In genomic region chr13:21399741-21400140, GRCh38 we compare ENCODE assay signal across 15 cellular contexts. TPM values are rescaled to one million over a fixed set of nuclear protein-coding genes. Genes with fewer than 3 reads are reported as not detected.
A peak's percentile ranks its signal among the peaks of the same experiment; 100 is the strongest.
DNase-seq lines count a peak whose midpoint lies in the region; ATAC-seq and TF ChIP-seq lines count a peak whose summit lies in the region.
"Had no signal": no experiment of that assay in that cellular context is flagged by ENCODE, and none has a peak within 500 bp of the region (broad histone marks: within the 10 kb centered on the region; RNA-seq: fewer than 3 reads in every experiment).

No MANE protein-coding gene starts in this region.

- POLR2A ChIA-PET in naive thymus-derived CD8-positive, alpha-beta T cell (lab: Charles Lee): interaction anchor here (1.2 to 2.8 kb wide), 2 partner anchors 59 kb away, joined by 4 to 11 read pairs; partner anchors contain the start of gene ZDHHC20

- intact Hi-C loops in activated T-helper 2 cell treated with anti-CD3 and anti-CD28 coated beads, Interferon-gamma antibody, Interleukin-2, Interleukin-4, amounts not matched to agents 10 μg/mL and 5 μg/mL and 100 μg/mL, durations not matched to agents 14 hours and 24 hours and 36 hours (cut with micrococcal nuclease): loop anchor here (5.0 kb wide), 1 partner anchor 38 kb away; no protein-coding TSS in a partner anchor
- intact Hi-C loops in cardiac septum (cut with DNase I): no loop called here

- H3K36me3 Mint-ChIP-seq in activated T-helper 2 cell treated with anti-CD3 and anti-CD28 coated beads, Interferon-gamma antibody, Interleukin-2, Interleukin-4, amounts not matched to agents 10 μg/mL and 5 μg/mL and 100 μg/mL, durations not matched to agents 14 hours and 24 hours and 36 hours (ENCODE audit: low read depth): peaks cover 66% of the 10 kb centered on the region
- H3K36me3 Mint-ChIP-seq in naive thymus-derived CD8-positive, alpha-beta T cell: peaks cover 0 to 49% (median 20%) of the 10 kb centered on the region in 3 donors

- TF ChIP-seq CTCF in Peyer's patch (IDR thresholded peaks at IDR 0.05): no peak

- H3K27ac ChIP-seq in Peyer's patch: no peak overlapping the region

- H3K4me3 Mint-ChIP-seq in activated T-helper 2 cell treated with anti-CD3 and anti-CD28 coated beads, Interferon-gamma antibody, Interleukin-2, Interleukin-4, amounts not matched to agents 10 μg/mL and 5 μg/mL and 100 μg/mL, durations not matched to agents 14 hours and 24 hours and 36 hours (ENCODE audit: low read depth): peak overlapping the region; percentile 26
- peak overlapping the region; percentile 36 to 74 (median 64) for H3K4me3 Mint-ChIP-seq in naive thymus-derived CD8-positive, alpha-beta T cell
- H3K4me3 Mint-ChIP-seq: H9; stimulated activated memory B cell treated with anti-CD40 and anti-IgM and Interleukin-4, amounts not matched to agents 10 μg/mL and 1 μg/mL and 100 μg/mL, for 72 hours had no signal

- ATAC-seq in naive thymus-derived CD8-positive, alpha-beta T cell: peak; percentile 83
- no peak for ATAC-seq in HG02840 (IDR thresholded peaks at IDR 0.05; ENCODE audit: low FRiP score, unreplicated experiment)
- ATAC-seq: left lung; stimulated activated memory B cell treated with anti-CD40 and anti-IgM and Interleukin-4, amounts not matched to agents 10 μg/mL and 1 μg/mL and 100 μg/mL, for 72 hours had no signal

- TF ChIP-seq POLR2A in Peyer's patch (IDR thresholded peaks at IDR 0.05): no peak

- no peaks in the 10 kb centered on the region for H3K9me3 ChIP-seq in Peyer's patch
- H3K9me3 ChIP-seq: left lung had no signal

- peaks cover 39% of the 10 kb centered on the region for H3K4me1 Mint-ChIP-seq in activated T-helper 2 cell treated with anti-CD3 and anti-CD28 coated beads, Interferon-gamma antibody, Interleukin-2, Interleukin-4, amounts not matched to agents 10 μg/mL and 5 μg/mL and 100 μg/mL, durations not matched to agents 14 hours and 24 hours and 36 hours (ENCODE audit: low read depth)
- peaks cover 14 to 60% (median 53%) of the 10 kb centered on the region in 4 donors for H3K4me1 Mint-ChIP-seq in naive thymus-derived CD8-positive, alpha-beta T cell
- H3K4me1 Mint-ChIP-seq: H9; stimulated activated memory B cell treated with anti-CD40 and anti-IgM and Interleukin-4, amounts not matched to agents 10 μg/mL and 1 μg/mL and 100 μg/mL, for 72 hours had no signal

- H3K4me1 ChIP-seq in Peyer's patch: no peaks in the 10 kb centered on the region

- DNase-seq in ELR (ENCODE audit: low read depth): peak; percentile 28
- peak; percentile 24 for DNase-seq in MV-4-11 (lab: John Stamatoyannopoulos, UW)
- no peak for DNase-seq in activated T-helper 2 cell treated with anti-CD3 and anti-CD28 coated beads, Interferon-gamma antibody, Interleukin-2, Interleukin-4, amounts not matched to agents 10 μg/mL and 5 μg/mL and 100 μg/mL, durations not matched to agents 14 hours and 24 hours and 36 hours (ENCODE audit: low spot score)
- DNase-seq in naive thymus-derived CD8-positive, alpha-beta T cell: peak in 4 of 10 donors; percentile 9 to 47 (median 38)
- no peak for DNase-seq in Peyer's patch
- no peak for DNase-seq in cardiac septum (ENCODE audit: low spot score)
- no peak for DNase-seq in NCI-H1694 treated with DMSO at 0.1 percent for 48 hours (lab: John Stamatoyannopoulos, UW)
- DNase-seq: activated effector memory CD4-positive, alpha-beta T cell treated with Interleukin-2 at 50 U/mL for 16 hours; cortex of kidney; H9; KG1; left lung; occipital lobe had no signal

- H3K27me3 Mint-ChIP-seq in activated T-helper 2 cell treated with anti-CD3 and anti-CD28 coated beads, Interferon-gamma antibody, Interleukin-2, Interleukin-4, amounts not matched to agents 10 μg/mL and 5 μg/mL and 100 μg/mL, durations not matched to agents 14 hours and 24 hours and 36 hours (ENCODE audit: low read depth): no peaks in the 10 kb centered on the region
- H3K27me3 Mint-ChIP-seq in naive thymus-derived CD8-positive, alpha-beta T cell: no peaks in the 10 kb centered on the region
- H3K27me3 Mint-ChIP-seq: stimulated activated memory B cell treated with anti-CD40 and anti-IgM and Interleukin-4, amounts not matched to agents 10 μg/mL and 1 μg/mL and 100 μg/mL, for 72 hours had no signal

- peaks cover 0 to 28% (median 0%) of the 10 kb centered on the region in 3 donors for H3K36me3 ChIP-seq in Peyer's patch

- no peaks in the 10 kb centered on the region for H3K9me3 Mint-ChIP-seq in activated T-helper 2 cell treated with anti-CD3 and anti-CD28 coated beads, Interferon-gamma antibody, Interleukin-2, Interleukin-4, amounts not matched to agents 10 μg/mL and 5 μg/mL and 100 μg/mL, durations not matched to agents 14 hours and 24 hours and 36 hours
- peaks cover 0 to 3% (median 0%) of the 10 kb centered on the region in 9 donors for H3K9me3 Mint-ChIP-seq in naive thymus-derived CD8-positive, alpha-beta T cell
- H3K9me3 Mint-ChIP-seq: H9; stimulated activated memory B cell treated with anti-CD40 and anti-IgM and Interleukin-4, amounts not matched to agents 10 μg/mL and 1 μg/mL and 100 μg/mL, for 72 hours had no signal

- peak overlapping the region; percentile 72 for H3K27ac Mint-ChIP-seq in activated T-helper 2 cell treated with anti-CD3 and anti-CD28 coated beads, Interferon-gamma antibody, Interleukin-2, Interleukin-4, amounts not matched to agents 10 μg/mL and 5 μg/mL and 100 μg/mL, durations not matched to agents 14 hours and 24 hours and 36 hours
- peak overlapping the region in 9 of 10 donors; percentile 13 to 92 (median 80) for H3K27ac Mint-ChIP-seq in naive thymus-derived CD8-positive, alpha-beta T cell
- H3K27ac Mint-ChIP-seq: stimulated activated memory B cell treated with anti-CD40 and anti-IgM and Interleukin-4, amounts not matched to agents 10 μg/mL and 1 μg/mL and 100 μg/mL, for 72 hours had no signal

- no peak overlapping the region for H3K4me3 ChIP-seq in Peyer's patch
- H3K4me3 ChIP-seq: left lung had no signal

- H3K27me3 ChIP-seq in Peyer's patch: no peaks in the 10 kb centered on the region
- H3K27me3 ChIP-seq: left lung had no signal

RNA-seq across cellular contexts. Expression of gene ZDHHC20, which starts 59.4 kb away (rescaled TPM):
- 59.0 and 63.3 TPM in 2 replicates for total RNA-seq in activated T-helper 2 cell treated with anti-CD3 and anti-CD28 coated beads, Interferon-gamma antibody, Interleukin-2, Interleukin-4, amounts not matched to agents 10 μg/mL and 5 μg/mL and 100 μg/mL, durations not matched to agents 14 hours and 24 hours and 36 hours
- 10 to 100 TPM; 79.3 to 81.7 TPM for total RNA-seq in naive thymus-derived CD8-positive, alpha-beta T cell
- polyA plus RNA-seq in naive thymus-derived CD8-positive, alpha-beta T cell: 10 to 100 TPM; 25.8 to 52.5 (median 36.6) TPM
- total RNA-seq in Peyer's patch (100 to 1,000 TPM in 1 of 4 donors, 10 to 100 TPM in 3; 50.8 to 132 (median 67.1) TPM), cardiac septum (20.2 TPM)

Comparison
In these comparisons a context has a peak if more than half of its experiments do, and no peak if none do; other contexts are left out.
1. DNase-seq: peak in ELR (single experiment) and MV-4-11 (single experiment); none in activated T-helper 2 cell treated with anti-CD3 and anti-CD28 coated beads, Interferon-gamma antibody, Interleukin-2, Interleukin-4, amounts not matched to agents 10 μg/mL and 5 μg/mL and 100 μg/mL, durations not matched to agents 14 hours and 24 hours and 36 hours (single experiment), Peyer's patch (0 of 3), cardiac septum (single experiment) and NCI-H1694 treated with DMSO at 0.1 percent for 48 hours (single experiment).